2 cellular contexts compared by ENCODE assay signal in the genomic region with DNA sequence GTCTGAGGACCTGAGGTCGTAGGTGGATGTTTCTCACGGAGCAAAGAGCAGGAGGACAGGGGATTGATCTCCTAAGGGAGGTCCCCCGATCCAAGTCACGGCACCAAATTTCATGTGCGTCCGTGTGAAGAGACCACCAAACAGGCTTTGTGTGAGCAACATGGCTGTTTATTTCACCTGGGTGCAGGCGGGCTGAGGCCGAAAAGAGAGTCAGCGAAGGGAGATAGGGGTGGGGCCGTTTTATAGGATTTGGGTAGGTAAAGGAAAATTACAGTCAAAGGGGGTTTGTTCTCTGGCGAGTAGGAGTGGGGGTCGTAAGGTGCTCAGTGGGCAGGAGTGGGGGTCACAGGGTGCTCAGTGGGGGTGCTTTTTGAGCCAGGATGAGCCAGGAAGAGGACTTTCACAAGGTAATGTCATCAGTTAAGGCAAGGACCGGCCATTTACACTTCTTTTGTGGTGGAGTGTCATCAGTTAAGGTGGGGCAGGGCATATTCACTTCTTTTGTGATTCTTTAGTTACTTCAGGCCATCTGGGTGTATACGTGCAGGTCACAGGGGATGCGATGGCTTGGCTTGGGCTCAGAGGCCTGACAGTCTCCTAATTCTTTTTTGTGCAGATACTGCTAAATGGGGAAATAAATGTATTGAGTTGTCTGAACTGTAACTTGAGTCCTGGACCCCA.
TF ChIP-seq lines count a peak whose summit lies in the region.

No MANE protein-coding gene starts in this region.

TF ChIP-seq in GM23338, 12 proteins besides CTCF, POLR2A, EP300 and RAD21:
- TF ChIP-seq POLR2AphosphoS5 (IDR thresholded peaks at IDR 0.05; ENCODE audit: low read depth): peak; percentile 78
- peak; percentile 93 for TF ChIP-seq NANOG (IDR thresholded peaks at IDR 0.05; ENCODE audit: borderline replicate concordance)
TF ChIP-seq in GM23338: peak in this region for 2; not testable (repeated sequence) for 10.

TF ChIP-seq in H1, 55 proteins besides CTCF, POLR2A, EP300 and RAD21:
- 0 out of 2 replicates have a peak, but pooled peaks have one; percentile 38 for TF ChIP-seq TAF1 (IDR thresholded peaks at IDR 0.05; ENCODE audit: low read depth, low read length)
